30 cellular contexts compared by ENCODE assay signal in genomic region chr4:30535255-30535654, GRCh38.
"Had no signal": no experiment of that assay in that cellular context is flagged by ENCODE, and none has a peak within 500 bp of the region (broad histone marks: within the 10 kb centered on the region; RNA-seq: fewer than 3 reads in every experiment).

No MANE protein-coding gene starts in this region.

- H3K36me3 Mint-ChIP-seq: activated CD4-positive, alpha-beta memory T cell treated with anti-CD3 and anti-CD28 coated beads for 36 hours; activated naive CD4-positive, alpha-beta T cell treated with anti-CD3 and anti-CD28 coated beads, Interleukin-2, amount 10 ng/mL, durations not matched to agents 7 days and 5 days; activated naive CD8-positive, alpha-beta T cell treated with anti-CD3 and anti-CD28 coated beads, Interleukin-2, amount 10 ng/mL, durations not matched to agents 7 days and 5 days; naive thymus-derived CD4-positive, alpha-beta T cell; neural progenitor cell had no signal

- H3K9ac ChIP-seq: neural progenitor cell, parathyroid adenoma had no signal

- H2AFZ ChIP-seq: hepatocyte, neural progenitor cell, parathyroid adenoma had no signal

- H3K9me3 ChIP-seq: esophagus muscularis mucosa, gastrocnemius medialis, psoas muscle, suprapubic skin had no signal

- H3K79me2 ChIP-seq: hepatocyte, parathyroid adenoma had no signal

- H3K27me3 Mint-ChIP-seq: activated CD4-positive, alpha-beta memory T cell treated with anti-CD3 and anti-CD28 coated beads for 36 hours; activated CD4-positive, alpha-beta T cell treated with anti-CD3 and anti-CD28 coated beads, Interleukin-2, amount 10 ng/mL, durations not matched to agents 24 days and 14 days; activated naive CD4-positive, alpha-beta T cell treated with anti-CD3 and anti-CD28 coated beads, Interleukin-2, amount 10 ng/mL, durations not matched to agents 7 days and 5 days; activated naive CD8-positive, alpha-beta T cell treated with anti-CD3 and anti-CD28 coated beads, Interleukin-2, amount 10 ng/mL, durations not matched to agents 7 days and 5 days; dendritic cell treated with granulocyte-macrophage colony-stimulating factor and Interleukin-4, amounts not matched to agents 40 ng/mL and 50 ng/mL, for 4 days; naive thymus-derived CD4-positive, alpha-beta T cell had no signal

- H3K4me1 ChIP-seq: esophagus muscularis mucosa, gastrocnemius medialis, neural progenitor cell, parathyroid adenoma, psoas muscle, spleen, suprapubic skin, tibial nerve had no signal

- H3K4me3 ChIP-seq: esophagus muscularis mucosa, gastrocnemius medialis, hepatocyte, neural progenitor cell, psoas muscle, spleen, suprapubic skin, tibial nerve had no signal

- DNase-seq: activated CD4-positive, alpha-beta memory T cell treated with anti-CD3 and anti-CD28 coated beads for 36 hours; activated CD4-positive, alpha-beta T cell treated with anti-CD3 and anti-CD28 coated beads, Interleukin-2, amount 10 ng/mL, durations not matched to agents 24 days and 14 days; activated CD4-positive, CD25-positive, alpha-beta regulatory T cell treated with anti-CD3 and anti-CD28 coated beads, Interleukin-2, amount 50 U/mL, for 72 hours; activated CD8-positive, alpha-beta memory T cell treated with anti-CD3 and anti-CD28 coated beads, Interleukin-2, amount 50 U/mL, for 4 hours; activated gamma-delta T cell; activated naive CD4-positive, alpha-beta T cell treated with anti-CD3 and anti-CD28 coated beads, Interleukin-2, amount 10 ng/mL, durations not matched to agents 7 days and 5 days; activated naive CD8-positive, alpha-beta T cell treated with anti-CD3 and anti-CD28 coated beads, Interleukin-2, amount 10 ng/mL, durations not matched to agents 7 days and 5 days; activated T-cell treated with anti-CD3 and anti-CD28 coated beads, Interleukin-2, amount 50 U/mL, for 1 hour; amniotic stem cell; caudate nucleus; endodermal cell; gastrocnemius medialis; left cardiac atrium; left ventricle myocardium superior; mammary epithelial cell; midbrain; naive thymus-derived CD4-positive, alpha-beta T cell; occipital lobe; psoas muscle; spleen; stimulated activated naive CD4-positive, alpha-beta T cell; T1000 had no signal

- ATAC-seq: gastrocnemius medialis; left cardiac atrium; left ventricle myocardium superior; naive thymus-derived CD4-positive, alpha-beta T cell; psoas muscle had no signal

- H3K27ac ChIP-seq: esophagus muscularis mucosa, gastrocnemius medialis, hepatocyte, neural progenitor cell, parathyroid adenoma, psoas muscle, spleen, suprapubic skin, tibial nerve had no signal

- H3K36me3 ChIP-seq: esophagus muscularis mucosa, gastrocnemius medialis, neural progenitor cell, spleen, suprapubic skin, tibial nerve had no signal

- H3K27ac Mint-ChIP-seq: activated CD4-positive, alpha-beta memory T cell treated with anti-CD3 and anti-CD28 coated beads for 36 hours; activated CD4-positive, alpha-beta T cell treated with anti-CD3 and anti-CD28 coated beads, Interleukin-2, amount 10 ng/mL, durations not matched to agents 24 days and 14 days; activated naive CD4-positive, alpha-beta T cell treated with anti-CD3 and anti-CD28 coated beads, Interleukin-2, amount 10 ng/mL, durations not matched to agents 7 days and 5 days; activated naive CD8-positive, alpha-beta T cell treated with anti-CD3 and anti-CD28 coated beads, Interleukin-2, amount 10 ng/mL, durations not matched to agents 7 days and 5 days; dendritic cell treated with granulocyte-macrophage colony-stimulating factor and Interleukin-4, amounts not matched to agents 40 ng/mL and 50 ng/mL, for 4 days; endodermal cell; naive thymus-derived CD4-positive, alpha-beta T cell; neural progenitor cell; T-helper 1 cell treated with Interleukin-12 subunit alpha and Interleukin-12 subunit beta and Interleukin-4 antibody, amounts not matched to agents 30 μg/mL and 1 μg/mL, for 36 hours had no signal

- H3K4me3 Mint-ChIP-seq: activated CD4-positive, alpha-beta memory T cell treated with anti-CD3 and anti-CD28 coated beads for 36 hours; activated CD4-positive, alpha-beta T cell treated with anti-CD3 and anti-CD28 coated beads, Interleukin-2, amount 10 ng/mL, durations not matched to agents 24 days and 14 days; activated naive CD4-positive, alpha-beta T cell treated with anti-CD3 and anti-CD28 coated beads, Interleukin-2, amount 10 ng/mL, durations not matched to agents 7 days and 5 days; activated naive CD8-positive, alpha-beta T cell treated with anti-CD3 and anti-CD28 coated beads, Interleukin-2, amount 10 ng/mL, durations not matched to agents 7 days and 5 days; dendritic cell treated with granulocyte-macrophage colony-stimulating factor and Interleukin-4, amounts not matched to agents 40 ng/mL and 50 ng/mL, for 4 days; endodermal cell; naive thymus-derived CD4-positive, alpha-beta T cell; neural progenitor cell; T-helper 1 cell treated with Interleukin-12 subunit alpha and Interleukin-12 subunit beta and Interleukin-4 antibody, amounts not matched to agents 30 μg/mL and 1 μg/mL, for 36 hours had no signal

- H3K4me1 Mint-ChIP-seq: activated CD4-positive, alpha-beta T cell treated with anti-CD3 and anti-CD28 coated beads, Interleukin-2, amount 10 ng/mL, durations not matched to agents 24 days and 14 days; activated naive CD4-positive, alpha-beta T cell treated with anti-CD3 and anti-CD28 coated beads, Interleukin-2, amount 10 ng/mL, durations not matched to agents 7 days and 5 days; activated naive CD8-positive, alpha-beta T cell treated with anti-CD3 and anti-CD28 coated beads, Interleukin-2, amount 10 ng/mL, durations not matched to agents 7 days and 5 days; endodermal cell had no signal

- H3K9me3 Mint-ChIP-seq: dendritic cell treated with granulocyte-macrophage colony-stimulating factor and Interleukin-4, amounts not matched to agents 40 ng/mL and 50 ng/mL, for 4 days had no signal

- H3K4me2 ChIP-seq: hepatocyte, neural progenitor cell had no signal

- H3K27me3 ChIP-seq: esophagus muscularis mucosa, gastrocnemius medialis, hepatocyte, neural progenitor cell, spleen, suprapubic skin, tibial nerve had no signal
